In the genomic region with DNA sequence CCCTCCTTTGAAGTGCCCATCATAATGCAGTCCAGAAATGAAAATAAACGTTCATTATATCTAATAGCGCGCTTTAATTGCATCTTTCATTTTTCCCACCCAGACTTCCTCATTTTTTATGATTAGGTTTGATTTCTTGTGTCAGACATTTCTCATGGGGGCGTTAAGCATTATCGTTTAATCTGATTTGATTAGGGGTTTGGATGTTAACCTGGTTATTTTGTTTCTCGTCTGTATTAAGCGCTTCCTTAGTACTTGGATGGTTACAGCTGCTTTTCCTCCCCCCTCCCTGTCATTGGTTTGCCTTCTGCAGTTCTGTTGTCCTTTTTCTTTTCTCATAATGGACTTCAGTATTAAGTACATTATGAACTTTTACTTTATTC, we compare ENCODE assay signal across 8 cellular contexts. TPM values are rescaled to one million over a fixed set of nuclear protein-coding genes. Genes with fewer than 3 reads are reported as not detected.
DNase-seq lines count a peak whose midpoint lies in the region; ATAC-seq, FAIRE-seq and TF ChIP-seq lines count a peak whose summit lies in the region.

No MANE protein-coding gene starts in this region.

- POLR2A ChIA-PET in PC-9 (lab: Charles Lee; ENCODE audit: unreplicated experiment): no interaction called here
- POLR2A ChIA-PET in endothelial cell of umbilical vein (lab: Charles Lee): interaction anchor here (1.2 to 2.7 kb wide), 3 partner anchors 10 to 34 kb away, joined by 5 to 21 read pairs (median 6); no protein-coding TSS in a partner anchor

- peak overlapping the region; percentile 93 for H3K4me3 ChIP-seq in GM06990 (replicated peaks; ENCODE audit: low read depth, low read length)
- peak overlapping the region; percentile 85 for H3K4me3 ChIP-seq in PC-9
- H3K4me3 ChIP-seq in endothelial cell of umbilical vein (replicated peaks in 1 of 3; ENCODE audit: insufficient read depth in 1 of 3, low read depth in 1 of 3, low read length in 3 of 3): peak overlapping the region; percentile 68 to 96 (median 82)
- peak overlapping the region; percentile 97 for H3K4me3 ChIP-seq in parathyroid adenoma (ENCODE audit: low read depth, low read length)

- no peak for ATAC-seq in HG02884 (IDR thresholded peaks at IDR 0.05; ENCODE audit: unreplicated experiment)

- H3K9ac ChIP-seq in endothelial cell of umbilical vein (replicated peaks; ENCODE audit: extremely low read depth, insufficient read depth, low read length) (peak overlapping the region; percentile 87), parathyroid adenoma (peak overlapping the region; percentile 57)

- H3K27me3 ChIP-seq in GM06990 (replicated peaks; ENCODE audit: control insufficient read depth, insufficient read depth, low read length) (no peaks in the 10 kb centered on the region), PC-9 (ENCODE audit: insufficient read depth, low read depth) (no peaks in the 10 kb centered on the region), endothelial cell of umbilical vein (ENCODE audit: control insufficient read depth in 2 of 2, insufficient read depth in 2 of 2, low read length in 2 of 2) (no peaks in the 10 kb centered on the region), parathyroid adenoma (ENCODE audit: control insufficient read depth, insufficient read depth, low read length) (no peaks in the 10 kb centered on the region)

- FAIRE-seq in endothelial cell of umbilical vein (lab: Jason Lieb, UNC): no peak

- H3F3A ChIP-seq in PC-9 (ENCODE audit: insufficient read depth, low read depth): peaks cover 31% of the 10 kb centered on the region

- DNase-seq in GM06990 (ENCODE audit: extremely low read depth, insufficient read length): no peak
- no peak for DNase-seq in PC-9
- DNase-seq in endothelial cell of umbilical vein (ENCODE audit: low read depth, low spot score): peak; percentile 53
- DNase-seq in globus pallidus (ENCODE audit: low spot score): no peak
- no peak for DNase-seq in posterior cingulate gyrus
- DNase-seq in NCI-H1694 treated with DMSO at 0.1 percent for 48 hours (lab: John Stamatoyannopoulos, UW): no peak

- BruUV-seq in PC-9 (replicated peaks; lab: Mats Ljungman, UMichigan) (no TSS peak), endothelial cell of umbilical vein (replicated peaks; lab: Mats Ljungman, UMichigan) (no TSS peak)

- no peaks in the 10 kb centered on the region for H3K9me1 ChIP-seq in endothelial cell of umbilical vein (replicated peaks; ENCODE audit: control insufficient read depth, extremely low read depth, insufficient read depth, low read length)

- peaks cover 59% of the 10 kb centered on the region for H3K79me2 ChIP-seq in PC-9 (ENCODE audit: low read depth)
- peaks cover 49% of the 10 kb centered on the region for H3K79me2 ChIP-seq in endothelial cell of umbilical vein (ENCODE audit: control insufficient read depth, insufficient read depth, low read length)
- H3K79me2 ChIP-seq in parathyroid adenoma: peaks cover 13% of the 10 kb centered on the region

- H3K36me3 ChIP-seq in GM06990 (ENCODE audit: control insufficient read depth, insufficient read depth, low read length) (peaks cover 10% of the 10 kb centered on the region), PC-9 (ENCODE audit: low read depth) (peaks cover 36% of the 10 kb centered on the region), endothelial cell of umbilical vein (ENCODE audit: control insufficient read depth in 2 of 2, extremely low read depth in 1 of 2, insufficient read depth in 2 of 2, low read length in 2 of 2) (peaks cover 5 to 19% of the 10 kb centered on the region in 2 experiments), parathyroid adenoma (ENCODE audit: control insufficient read depth, insufficient read depth, low read length) (no peaks in the 10 kb centered on the region)

- H3K27ac ChIP-seq in PC-9: no peak overlapping the region
- peak overlapping the region; percentile 92 for H3K27ac ChIP-seq in endothelial cell of umbilical vein (ENCODE audit: insufficient read depth, low read depth, low read length)
- peak overlapping the region; percentile 94 for H3K27ac ChIP-seq in parathyroid adenoma

- CTCF ChIA-PET in PC-9 (lab: Charles Lee): no interaction called here
- CTCF ChIA-PET in endothelial cell of umbilical vein (lab: Charles Lee): interaction anchor here (1.4 to 3.8 kb wide), 6 partner anchors 12 to 318 kb away, joined by 3 to 22 read pairs (median 8); partner anchors contain the start of genes JMJD6 and METTL23

- H2AFZ ChIP-seq in PC-9 (peak overlapping the region; percentile 79), endothelial cell of umbilical vein (ENCODE audit: low read depth, low read length) (peak overlapping the region; percentile 87), parathyroid adenoma (peak overlapping the region; percentile 65)

- H3K4me2 ChIP-seq in PC-9: peak overlapping the region; percentile 89
- peak overlapping the region; percentile 96 for H3K4me2 ChIP-seq in endothelial cell of umbilical vein (ENCODE audit: insufficient read depth, low read length)
- peak overlapping the region; percentile 100 for H3K4me2 ChIP-seq in parathyroid adenoma (ENCODE audit: low read length)

- H4K20me1 ChIP-seq in PC-9 (ENCODE audit: insufficient read depth) (peaks cover 28% of the 10 kb centered on the region), endothelial cell of umbilical vein (replicated peaks; ENCODE audit: control insufficient read depth, extremely low read depth, insufficient read depth, low read length) (peaks cover 3% of the 10 kb centered on the region)

- dilution Hi-C loops in endothelial cell of umbilical vein (cut with MboI; ENCODE audit: extremely low pct_ligation_motif_present, low sequenced_read_pairs): no loop called here

- no peak for TF ChIP-seq POLR2A in endothelial cell of umbilical vein (IDR thresholded peaks at IDR 0.05; ENCODE audit: low read depth, low read length)

- no peaks in the 10 kb centered on the region for H3K9me2 ChIP-seq in PC-9 (ENCODE audit: insufficient read depth)

- TF ChIP-seq CTCF in GM06990 (IDR thresholded peaks at IDR 0.05; ENCODE audit: insufficient read depth, low read length, poor library complexity, severe bottlenecking) (no peak), PC-9 (conservative IDR thresholded peaks at IDR 0.05) (no peak), endothelial cell of umbilical vein (IDR thresholded peaks at IDR 0.05; ENCODE audit: extremely low read depth in 1 of 2, insufficient read depth in 1 of 2, low read depth in 1 of 2, low read length in 2 of 2) (no peak), parathyroid adenoma (IDR thresholded peaks at IDR 0.05) (no peak)

- intact Hi-C loops in PC-9 (cut with micrococcal nuclease; ENCODE audit: unreplicated experiment) (loop anchor here (5.0 to 10.0 kb wide), 2 partner anchors 134 to 1576 kb away; no protein-coding TSS in a partner anchor), endothelial cell of umbilical vein (cut with micrococcal nuclease) (loop anchor here (2.0 to 5.0 kb wide), 3 partner anchors 34 to 319 kb away; no protein-coding TSS in a partner anchor), posterior cingulate gyrus (cut with DNase I) (no loop called here)

- no peaks in the 10 kb centered on the region for H3K9me3 ChIP-seq in PC-9 (ENCODE audit: insufficient read depth, low read depth)
- H3K9me3 ChIP-seq in endothelial cell of umbilical vein (replicated peaks; ENCODE audit: control insufficient read depth, insufficient read depth, low read length): no peaks in the 10 kb centered on the region
- H3K9me3 ChIP-seq in parathyroid adenoma (ENCODE audit: control insufficient read depth, low read length): no peaks in the 10 kb centered on the region

- H3K4me1 ChIP-seq in PC-9 (replicated peaks; ENCODE audit: insufficient read depth) (peaks cover 24% of the 10 kb centered on the region), endothelial cell of umbilical vein (ENCODE audit: control insufficient read depth, extremely low read depth, insufficient read depth, low read length) (peaks cover 31% of the 10 kb centered on the region), parathyroid adenoma (peaks cover 15% of the 10 kb centered on the region)

RNA-seq across cellular contexts. Expression of gene MFSD11, which starts 0.5 kb away (rescaled TPM):
- total RNA-seq in PC-9 (2021) (43.8 and 47.3 TPM in 2 replicates), endothelial cell of umbilical vein (27.1 and 35.2 TPM in 2 replicates)
- 23.5 and 24.7 TPM in 2 replicates for polyA plus RNA-seq in endothelial cell of umbilical vein
- 17.7 and 21.3 TPM in 2 replicates for polyA plus RNA-seq in endothelial cell of umbilical vein (2011; cell fraction: cytosol; rRNA removed)
- polyA plus RNA-seq in endothelial cell of umbilical vein (2011; cell fraction: nucleus; rRNA removed): 33.5 and 34.9 TPM in 2 replicates
- polyA plus RNA-seq in endothelial cell of umbilical vein (2012): 22.1 and 30.1 TPM in 2 replicates
- polyA minus RNA-seq in endothelial cell of umbilical vein: 38.9 and 44.6 TPM in 2 replicates
- polyA minus RNA-seq in endothelial cell of umbilical vein (2011; cell fraction: cytosol; rRNA and poly(A)+ RNA removed): 13.7 TPM
- polyA minus RNA-seq in endothelial cell of umbilical vein (2011; cell fraction: nucleus; rRNA and poly(A)+ RNA removed): 29.3 and 33.5 TPM in 2 replicates

RNA-seq across cellular contexts. Expression of gene SRSF2, which starts 1.3 kb away (rescaled TPM):
- total RNA-seq in PC-9 (2021): 186 and 187 TPM in 2 replicates
- total RNA-seq in endothelial cell of umbilical vein: 303 and 307 TPM in 2 replicates
- 283 and 380 TPM in 2 replicates for polyA plus RNA-seq in endothelial cell of umbilical vein
- 151 and 197 TPM in 2 replicates for polyA plus RNA-seq in endothelial cell of umbilical vein (2011; cell fraction: cytosol; rRNA removed)
- polyA plus RNA-seq in endothelial cell of umbilical vein (2011; cell fraction: nucleus; rRNA removed): 453 and 593 TPM in 2 replicates
- 179 and 283 TPM in 2 replicates for polyA plus RNA-seq in endothelial cell of umbilical vein (2012)
- polyA minus RNA-seq in endothelial cell of umbilical vein: 190 and 266 TPM in 2 replicates
- 372 TPM for polyA minus RNA-seq in endothelial cell of umbilical vein (2011; cell fraction: cytosol; rRNA and poly(A)+ RNA removed)
- 199 and 376 TPM in 2 replicates for polyA minus RNA-seq in endothelial cell of umbilical vein (2011; cell fraction: nucleus; rRNA and poly(A)+ RNA removed)

RNA-seq across cellular contexts. Expression of gene METTL23, which starts 11.8 kb away (rescaled TPM):
- total RNA-seq in PC-9 (2021): 31.7 and 40.5 TPM in 2 replicates
- 19.5 and 20.0 TPM in 2 replicates for total RNA-seq in endothelial cell of umbilical vein
- polyA plus RNA-seq in endothelial cell of umbilical vein: 28.9 and 33.4 TPM in 2 replicates
- 23.8 and 31.3 TPM in 2 replicates for polyA plus RNA-seq in endothelial cell of umbilical vein (2011; cell fraction: cytosol; rRNA removed)
- polyA plus RNA-seq in endothelial cell of umbilical vein (2011; cell fraction: nucleus; rRNA removed): 26.1 and 28.9 TPM in 2 replicates
- 25.7 and 30.1 TPM in 2 replicates for polyA plus RNA-seq in endothelial cell of umbilical vein (2012)
- 11.6 and 30.1 TPM in 2 replicates for polyA minus RNA-seq in endothelial cell of umbilical vein
- polyA minus RNA-seq in endothelial cell of umbilical vein (2011; cell fraction: cytosol; rRNA and poly(A)+ RNA removed): 12.3 TPM
- polyA minus RNA-seq in endothelial cell of umbilical vein (2011; cell fraction: nucleus; rRNA and poly(A)+ RNA removed): 10.6 and 11.6 TPM in 2 replicates

RNA-seq across cellular contexts. Expression of gene JMJD6, which starts 12.1 kb away (rescaled TPM):
- total RNA-seq in PC-9 (2021): 19.4 and 25.2 TPM in 2 replicates
- total RNA-seq in endothelial cell of umbilical vein: 36.6 and 41.6 TPM in 2 replicates
- 18.4 and 19.8 TPM in 2 replicates for polyA plus RNA-seq in endothelial cell of umbilical vein
- 15.0 and 16.0 TPM in 2 replicates for polyA plus RNA-seq in endothelial cell of umbilical vein (2011; cell fraction: cytosol; rRNA removed)
- 19.2 and 25.9 TPM in 2 replicates for polyA plus RNA-seq in endothelial cell of umbilical vein (2011; cell fraction: nucleus; rRNA removed)
- 35.8 and 40.0 TPM in 2 replicates for polyA plus RNA-seq in endothelial cell of umbilical vein (2012)
- 7.2 and 14.3 TPM in 2 replicates for polyA minus RNA-seq in endothelial cell of umbilical vein
- polyA minus RNA-seq in endothelial cell of umbilical vein (2011; cell fraction: cytosol; rRNA and poly(A)+ RNA removed): 16.6 TPM
- polyA minus RNA-seq in endothelial cell of umbilical vein (2011; cell fraction: nucleus; rRNA and poly(A)+ RNA removed): 7.3 and 13.0 TPM in 2 replicates

RNA-seq across cellular contexts. Expression of gene MXRA7, which starts 27.7 kb away (rescaled TPM):
- total RNA-seq in PC-9 (2021) (5.5 and 8.9 TPM in 2 replicates), endothelial cell of umbilical vein (85.5 and 95.8 TPM in 2 replicates)
- polyA plus RNA-seq in endothelial cell of umbilical vein: 42.0 and 49.5 TPM in 2 replicates
- polyA plus RNA-seq in endothelial cell of umbilical vein (2011; cell fraction: cytosol; rRNA removed): 61.8 and 71.7 TPM in 2 replicates
- polyA plus RNA-seq in endothelial cell of umbilical vein (2011; cell fraction: nucleus; rRNA removed): 26.0 and 27.2 TPM in 2 replicates
- polyA plus RNA-seq in endothelial cell of umbilical vein (2012): 110 and 134 TPM in 2 replicates
- 57.2 and 57.4 TPM in 2 replicates for polyA minus RNA-seq in endothelial cell of umbilical vein
- polyA minus RNA-seq in endothelial cell of umbilical vein (2011; cell fraction: cytosol; rRNA and poly(A)+ RNA removed): 8.2 TPM
- 10.1 and 10.8 TPM in 2 replicates for polyA minus RNA-seq in endothelial cell of umbilical vein (2011; cell fraction: nucleus; rRNA and poly(A)+ RNA removed)
